In genomic region chr20:2523919-2524434, GRCh38 we compare ENCODE assay signal across 8 cellular contexts. TPM values are rescaled to one million over a fixed set of nuclear protein-coding genes. Genes with fewer than 3 reads are reported as not detected.
DNase-seq lines count a peak whose midpoint lies in the region; ATAC-seq and TF ChIP-seq lines count a peak whose summit lies in the region.

No MANE protein-coding gene starts in this region.

- no peaks in the 10 kb centered on the region for H3K36me3 Mint-ChIP-seq in CD8-positive, alpha-beta T cell
- H3K36me3 Mint-ChIP-seq in endodermal cell (ENCODE audit: low read depth): no peaks in the 10 kb centered on the region

- peaks cover 10% of the 10 kb centered on the region for H3K4me1 ChIP-seq in CD8-positive, alpha-beta T cell (ENCODE audit: insufficient read depth, low read length)
- H3K4me1 ChIP-seq in OCI-LY3 (ENCODE audit: low read length) (peaks cover 8% of the 10 kb centered on the region; the same call in 1 of the 2 replicates), endodermal cell (ENCODE audit: control insufficient read depth, insufficient read depth, low read length) (no peaks in the 10 kb centered on the region), ovary (ENCODE audit: insufficient read depth) (no peaks in the 10 kb centered on the region)

- H3K9me3 Mint-ChIP-seq in CD8-positive, alpha-beta T cell: no peaks in the 10 kb centered on the region
- no peaks in the 10 kb centered on the region for H3K9me3 Mint-ChIP-seq in endodermal cell

- intact Hi-C loops in CD8-positive, alpha-beta T cell (cut with DNase I, micrococcal nuclease): loop anchor here (1.0 to 10.0 kb wide), 8 partner anchors 15 to 881 kb away; partner anchors contain the start of genes NOP56 (in 2 of the 2), DNAAF9 (in 1 of the 2), SNRPB (in 1 of the 2) and STK35 (in 1 of the 2)
- intact Hi-C loops in ovary (cut with DNase I): loop anchor here in 3 of 4 donors (2.0 to 10.0 kb wide), 3 partner anchors 123 to 228 kb away; partner anchors contain the start of gene NOP56 (in 2 of the 3)

- WGBS in endodermal cell (ENCODE audit: insufficient coverage in 1 of 2, insufficient read length in 1 of 2), 2 experiments: 54 to 62% methylated on average over 3 to 6 of the region's 6 CpGs
- WGBS in ovary, 3 donors: 41 to 49% (median 42%) methylated on average over 6 of the region's 6 CpGs

- no peaks in the 10 kb centered on the region for H3K27me3 Mint-ChIP-seq in CD8-positive, alpha-beta T cell (ENCODE audit: low read depth)
- H3K27me3 Mint-ChIP-seq in endodermal cell (ENCODE audit: insufficient read depth): peaks cover 93% of the 10 kb centered on the region

- CTCF ChIA-PET in CD8-positive, alpha-beta T cell (lab: Charles Lee): interaction anchor here (0.6 to 1.9 kb wide), 23 partner anchors 12 to 376 kb away, joined by 3 to 10 read pairs (median 3); partner anchors contain the start of gene ZNF343

- ATAC-seq in CD8-positive, alpha-beta T cell: no peak

- H3K36me3 ChIP-seq in CD8-positive, alpha-beta T cell (ENCODE audit: insufficient read depth, low read length): no peaks in the 10 kb centered on the region
- H3K36me3 ChIP-seq in OCI-LY3 (replicated peaks; ENCODE audit: low read depth, low read length): no peaks in the 10 kb centered on the region
- no peaks in the 10 kb centered on the region for H3K36me3 ChIP-seq in endodermal cell (ENCODE audit: control insufficient read depth, insufficient read depth, low read length)
- no peaks in the 10 kb centered on the region for H3K36me3 ChIP-seq in ovary

- no peak for TF ChIP-seq EP300 in ovary (IDR thresholded peaks at IDR 0.05)

- no peak overlapping the region for H3K27ac ChIP-seq in CD8-positive, alpha-beta T cell (ENCODE audit: low read depth, low read length)
- H3K27ac ChIP-seq in OCI-LY3 (ENCODE audit: low read length): no peak overlapping the region
- no peak overlapping the region for H3K27ac ChIP-seq in endodermal cell (ENCODE audit: low read depth, low read length)
- peak overlapping the region; percentile 78 to 81 for H3K27ac ChIP-seq in ovary

- no peaks in the 10 kb centered on the region for H3K79me2 ChIP-seq in OCI-LY3 (ENCODE audit: low read length)

- peaks cover 12% of the 10 kb centered on the region for H3K4me1 Mint-ChIP-seq in CD8-positive, alpha-beta T cell (ENCODE audit: low read depth)
- H3K4me1 Mint-ChIP-seq in endodermal cell: peaks cover 2% of the 10 kb centered on the region

- no peaks in the 10 kb centered on the region for H3K9me3 ChIP-seq in CD8-positive, alpha-beta T cell (ENCODE audit: low read length)
- no peaks in the 10 kb centered on the region for H3K9me3 ChIP-seq in OCI-LY3 (ENCODE audit: insufficient read depth, low read length)
- H3K9me3 ChIP-seq in endodermal cell (ENCODE audit: control insufficient read depth, low read length): no peaks in the 10 kb centered on the region
- H3K9me3 ChIP-seq in ovary: no peaks in the 10 kb centered on the region

- DNase-seq in CD8-positive, alpha-beta T cell: no peak
- DNase-seq in endodermal cell: no peak
- no peak for DNase-seq in ovary
- DNase-seq in iPS-NIHi7 (ENCODE audit: extremely low spot score): no peak
- no peak for DNase-seq in GOT3 (lab: John Stamatoyannopoulos, UW)
- DNase-seq in NCI-H69 (lab: John Stamatoyannopoulos, UW): no peak
- DNase-seq in stimulated activated CD4-positive, alpha-beta T cell treated with anti-CD3 and anti-CD28 coated beads, Interleukin-4, amount 100 ng/mL, for 1 hour: no peak

- POLR2A ChIA-PET in CD8-positive, alpha-beta T cell (lab: Charles Lee): interaction anchor here (0.6 to 1.3 kb wide), 5 partner anchors 10 to 195 kb away, joined by 3 to 4 read pairs (median 3); partner anchors contain the start of genes NOP56 and SNRPB

- H3K27ac Mint-ChIP-seq in CD8-positive, alpha-beta T cell: no peak overlapping the region
- H3K27ac Mint-ChIP-seq in endodermal cell: no peak overlapping the region

- no peak for TF ChIP-seq CTCF in CD8-positive, alpha-beta T cell (IDR thresholded peaks at IDR 0.05)
- no peak for TF ChIP-seq CTCF in OCI-LY3 (IDR thresholded peaks at IDR 0.05; ENCODE audit: low read depth, low read length)
- TF ChIP-seq CTCF in endodermal cell (conservative IDR thresholded peaks at IDR 0.05): no peak
- no peak for TF ChIP-seq CTCF in ovary (IDR thresholded peaks at IDR 0.05)

- peak overlapping the region; percentile 83 for H3K4me2 ChIP-seq in OCI-LY3 (ENCODE audit: low read length)

- no peaks in the 10 kb centered on the region for H4K20me1 ChIP-seq in OCI-LY3 (ENCODE audit: insufficient read depth, low read length)

- H3K9ac ChIP-seq in OCI-LY3 (ENCODE audit: low read length) (peak overlapping the region; percentile 78), endodermal cell (ENCODE audit: extremely low read depth, low read length, poor library complexity, severe bottlenecking) (no peak overlapping the region)

- no peak for TF ChIP-seq POLR2A in ovary (IDR thresholded peaks at IDR 0.05)

- H3K27me3 ChIP-seq in CD8-positive, alpha-beta T cell (ENCODE audit: insufficient read depth, low read length): no peaks in the 10 kb centered on the region
- peaks cover 24% of the 10 kb centered on the region for H3K27me3 ChIP-seq in OCI-LY3 (ENCODE audit: low read depth, low read length)
- peaks cover 65% of the 10 kb centered on the region for H3K27me3 ChIP-seq in endodermal cell (ENCODE audit: control insufficient read depth, insufficient read depth, low read length, poor library complexity, severe bottlenecking)
- no peaks in the 10 kb centered on the region for H3K27me3 ChIP-seq in ovary

- H3K4me3 ChIP-seq in CD8-positive, alpha-beta T cell (ENCODE audit: low read depth, low read length): peak overlapping the region; percentile 91
- H3K4me3 ChIP-seq in OCI-LY3 (ENCODE audit: low read length): peak overlapping the region; percentile 77
- H3K4me3 ChIP-seq in endodermal cell (ENCODE audit: low read length): peak overlapping the region; percentile 88
- peak overlapping the region; percentile 67 for H3K4me3 ChIP-seq in ovary

- peak overlapping the region; percentile 70 for H2AFZ ChIP-seq in OCI-LY3 (ENCODE audit: low read depth, low read length)

- peak overlapping the region; percentile 89 for H3K4me3 Mint-ChIP-seq in CD8-positive, alpha-beta T cell
- H3K4me3 Mint-ChIP-seq in endodermal cell: peak overlapping the region; percentile 80

RNA-seq across cellular contexts. Expression of gene TMC2, which starts 12.4 kb away (rescaled TPM):
- not detected for total RNA-seq in CD8-positive, alpha-beta T cell
- total RNA-seq in endodermal cell (under 1 TPM in 1 of 2 donors, not detected in 1; 0.24 TPM), ovary (under 1 TPM in 3 of 7 donors, not detected in 4; 0.07 to 0.15 (median 0.07) TPM)
- polyA plus RNA-seq in endodermal cell (2013, experiment 1 of 2): 0.11 TPM
- 0.12 TPM for polyA plus RNA-seq in endodermal cell (2013, experiment 2 of 2)
- under 1 TPM; 0.07 to 0.38 TPM for polyA plus RNA-seq in ovary

RNA-seq across cellular contexts. Expression of gene ZNF343, which starts 15.3 kb away (rescaled TPM):
- total RNA-seq in CD8-positive, alpha-beta T cell: 1 to 10 TPM; 3.9 to 4.9 TPM
- 10 to 100 TPM in 1 of 2 donors, 1 to 10 TPM in 1; 6.9 to 10.1 TPM for total RNA-seq in endodermal cell
- 6.7 TPM for polyA plus RNA-seq in endodermal cell (2013, experiment 1 of 2)
- polyA plus RNA-seq in endodermal cell (2013, experiment 2 of 2): 5.4 TPM
- 10 to 100 TPM in 5 of 7 donors, 1 to 10 TPM in 2; 5.2 to 16.5 (median 12.3) TPM for total RNA-seq in ovary
- 10 to 100 TPM in 1 of 2 donors, 1 to 10 TPM in 1; 8.0 to 13.5 TPM for polyA plus RNA-seq in ovary

RNA-seq across cellular contexts. Expression of gene SNRPB, which starts 53.4 kb away (rescaled TPM):
- 100 to 1,000 TPM; 176 to 180 TPM for total RNA-seq in CD8-positive, alpha-beta T cell
- 100 to 1,000 TPM; 277 to 310 TPM for total RNA-seq in endodermal cell
- polyA plus RNA-seq in endodermal cell (2013, experiment 1 of 2): 339 TPM
- 323 TPM for polyA plus RNA-seq in endodermal cell (2013, experiment 2 of 2)
- total RNA-seq in ovary: 100 to 1,000 TPM in 6 of 7 donors, 10 to 100 TPM in 1; 98.4 to 149 (median 117) TPM
- 100 to 1,000 TPM in 1 of 2 donors, 10 to 100 TPM in 1; 41.6 to 170 TPM for polyA plus RNA-seq in ovary

Comparison
In these comparisons a context has a peak if more than half of its experiments do, and no peak if none do; other contexts are left out.
1. H3K27ac ChIP-seq: peak in ovary (2 of 2); none in CD8-positive, alpha-beta T cell (single experiment), OCI-LY3 (single experiment) and endodermal cell (single experiment).
2. Peak in every context shown above with its lines, with median percentiles within 50 percentile points of each other: H3K4me3 ChIP-seq.